11 cellular contexts compared by ENCODE assay signal in genomic region chrX:154123241-154124219, GRCh38. TPM values are rescaled to one million over a fixed set of nuclear protein-coding genes. Genes with fewer than 3 reads are reported as not detected.
DNase-seq lines count a peak whose midpoint lies in the region; ATAC-seq and TF ChIP-seq lines count a peak whose summit lies in the region.
"Had no signal": no experiment of that assay in that cellular context is flagged by ENCODE, and none has a peak within 500 bp of the region (broad histone marks: within the 10 kb centered on the region; RNA-seq: fewer than 3 reads in every experiment).

No MANE protein-coding gene starts in this region.

- peak overlapping the region in 1 of 4 donors; percentile 19 for H3K27ac ChIP-seq in Peyer's patch
- peak overlapping the region in 7 of 8 donors; percentile 5 to 80 (median 55) for H3K27ac ChIP-seq in spleen
- H3K27ac ChIP-seq: tibial artery had no signal

- TF ChIP-seq CTCF in Peyer's patch (IDR thresholded peaks at IDR 0.05) (no peak), choroid plexus epithelial cell (conservative IDR thresholded peaks at IDR 0.05; ENCODE audit: low read depth, low read length) (no peak), spleen (IDR thresholded peaks at IDR 0.05 in 8 of 11, conservative IDR thresholded peaks at IDR 0.05 in 3 of 11) (no peak)

- intact Hi-C loops in spleen (cut with DNase I; ENCODE audit: low total_unique reads): no loop called here

- H3K27me3 ChIP-seq in Peyer's patch (no peaks in the 10 kb centered on the region), spleen (replicated peaks in 1 of 7) (no peaks in the 10 kb centered on the region)
- H3K27me3 ChIP-seq: tibial artery had no signal

- H3K9me3 ChIP-seq in Peyer's patch (no peaks in the 10 kb centered on the region), spleen (no peaks in the 10 kb centered on the region)

- H3K36me3 ChIP-seq in Peyer's patch (no peaks in the 10 kb centered on the region), spleen (no peaks in the 10 kb centered on the region)
- H3K36me3 ChIP-seq: tibial artery had no signal

- TF ChIP-seq POLR2A in Peyer's patch (IDR thresholded peaks at IDR 0.05): no peak
- TF ChIP-seq POLR2A in spleen (IDR thresholded peaks at IDR 0.05): no peak

- DNase-seq in SIG-M5 treated with dmso at 0.1 percent for 504 hours (lab: John Stamatoyannopoulos, UW; ENCODE audit: unreplicated experiment) (peak; percentile 54), SIG-M5 (lab: John Stamatoyannopoulos, UW) (no peak), Peyer's patch (peak in 2 of 3 donors; percentile 48 to 72), choroid plexus epithelial cell (ENCODE audit: low read depth) (peak; percentile 3), spleen (peak; percentile 88), amygdala (lab: John Stamatoyannopoulos, UW) (no peak), NAMALWA (ENCODE audit: low spot score) (no peak)
- DNase-seq: 8988T; effector CD4-positive, alpha-beta T cell; tibial artery had no signal

- 57 to 75% (median 66%) methylated on average over 15 to 22 of the region's 22 CpGs for WGBS in spleen, 5 donors

- H3K4me3 ChIP-seq in Peyer's patch (no peak overlapping the region), choroid plexus epithelial cell (ENCODE audit: low read depth, low read length) (no peak overlapping the region), spleen (peak overlapping the region in 1 of 8 donors; percentile 27)
- H3K4me3 ChIP-seq: tibial artery had no signal

- ATAC-seq in HG02973 (IDR thresholded peaks at IDR 0.05; ENCODE audit: unreplicated experiment): no peak

- H3K4me1 ChIP-seq in Peyer's patch (no peaks in the 10 kb centered on the region), spleen (peaks cover 0 to 31% (median 23%) of the 10 kb centered on the region in 6 donors)
- H3K4me1 ChIP-seq: tibial artery had no signal

RNA-seq across cellular contexts. Expression of gene OPN1LW, which starts 20.5 kb away (rescaled TPM):
- total RNA-seq in Peyer's patch (not detected), spleen (not detected)
- not detected for polyA plus RNA-seq in spleen

RNA-seq across cellular contexts. Expression of gene MECP2, which starts 26.0 kb away (rescaled TPM):
- total RNA-seq in Peyer's patch (100 to 1,000 TPM in 1 of 4 donors, 10 to 100 TPM in 3; 39.8 to 147 (median 55.4) TPM), spleen (100 to 1,000 TPM in 1 of 7 donors, 10 to 100 TPM in 6; 63.3 to 104 (median 83.5) TPM)
- 10 to 100 TPM; 15.2 to 22.7 (median 17.7) TPM for polyA plus RNA-seq in spleen

RNA-seq across cellular contexts. Expression of gene OPN1MW, which starts 58.9 kb away (rescaled TPM):
- total RNA-seq in Peyer's patch: not detected
- not detected for total RNA-seq in spleen
- not detected for polyA plus RNA-seq in spleen

Comparison
In these comparisons a context has a peak if more than half of its experiments do, and no peak if none do; other contexts are left out.
1. DNase-seq: peak in SIG-M5 treated with dmso at 0.1 percent for 504 hours (single experiment), Peyer's patch (2 of 3), choroid plexus epithelial cell (single experiment) and spleen (single experiment); none in SIG-M5 (single experiment), amygdala (0 of 56) and NAMALWA (single experiment).